10 cellular contexts compared by ENCODE assay signal in the genomic region with DNA sequence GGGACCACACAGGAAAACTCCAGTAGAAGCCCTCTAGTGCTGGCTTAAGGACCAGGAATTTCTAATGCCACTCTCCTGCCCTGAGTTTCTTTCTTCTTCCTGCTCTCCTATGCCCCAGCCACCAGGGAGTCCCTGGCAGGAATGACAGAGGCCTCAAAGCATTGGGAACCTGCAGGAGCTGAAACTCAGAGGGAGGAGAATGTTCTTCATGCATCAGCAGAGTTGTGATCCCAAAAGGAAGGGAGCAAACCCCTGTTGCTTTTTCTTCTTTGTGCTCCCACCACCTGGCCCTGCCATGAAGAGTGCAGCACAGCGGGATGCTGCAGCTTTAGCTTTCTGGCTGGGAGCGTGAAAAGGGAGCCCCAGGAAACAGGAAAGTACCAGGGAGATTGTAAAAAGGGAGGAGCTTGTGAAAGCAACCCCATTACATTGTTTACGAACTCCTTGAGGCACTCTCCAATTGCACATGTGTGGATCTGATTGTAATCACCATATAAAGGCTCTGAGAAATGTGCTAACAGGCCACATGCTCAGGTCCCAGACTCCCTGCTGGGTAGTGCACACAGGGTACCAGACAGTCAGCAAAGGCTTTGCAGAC. TPM values are rescaled to one million over a fixed set of nuclear protein-coding genes. Genes with fewer than 3 reads are reported as not detected.
DNase-seq lines count a peak whose midpoint lies in the region; ATAC-seq, FAIRE-seq and TF ChIP-seq lines count a peak whose summit lies in the region.
"Had no signal": no experiment of that assay in that cellular context is flagged by ENCODE, and none has a peak within 500 bp of the region (broad histone marks: within the 10 kb centered on the region; RNA-seq: fewer than 3 reads in every experiment).

No MANE protein-coding gene starts in this region.

- no peak for TF ChIP-seq CTCF in HepG2 (CRISPR knock-in tag; IDR thresholded peaks at IDR 0.05)
- TF ChIP-seq CTCF in right lobe of liver (IDR thresholded peaks at IDR 0.05) = no peak

- H3K4me3 ChIP-seq in HepG2 (replicated peaks in 1 of 3; ENCODE audit: insufficient read depth in 1 of 3, low read depth in 2 of 3, low read length in 3 of 3) = no peak overlapping the region
- H3K4me3 ChIP-seq in right lobe of liver = no peak overlapping the region
- H3K4me3 ChIP-seq: body of pancreas had no signal

- no peaks in the 10 kb centered on the region for H3K27me3 ChIP-seq in HepG2 (ENCODE audit: control insufficient read depth in 1 of 2, insufficient read depth in 2 of 2, low read length in 2 of 2)
- no peaks in the 10 kb centered on the region for H3K27me3 ChIP-seq in right lobe of liver
- H3K27me3 ChIP-seq: body of pancreas had no signal

- in situ Hi-C loops in HepG2 (cut with HindIII; ENCODE audit: extremely low pct_ligation_motif_present, low pct_unique_long_range_greater_than_20kb) = no loop called here

- H3K36me3 ChIP-seq in HepG2 (replicated peaks in 1 of 2; ENCODE audit: control insufficient read depth in 1 of 2, insufficient read depth in 2 of 2, low read length in 2 of 2) (no peaks in the 10 kb centered on the region), right lobe of liver (no peaks in the 10 kb centered on the region)

- intact Hi-C loops in HepG2 (cut with micrococcal nuclease; ENCODE audit: unreplicated experiment) (no loop called here), right lobe of liver (cut with DNase I) (no loop called here)

- H3K9me3 ChIP-seq in HepG2 (ENCODE audit: low read length) (no peaks in the 10 kb centered on the region), right lobe of liver (no peaks in the 10 kb centered on the region)
- H3K9me3 ChIP-seq: body of pancreas had no signal

- CTCF ChIA-PET in HepG2 (lab: Yijun Ruan, JAX; ENCODE audit: low intra/inter-chr PET ratio, low total read pairs) = no interaction called here

- no peak for TF ChIP-seq EP300 in HepG2 (IDR thresholded peaks at IDR 0.05; ENCODE audit: low read depth in 2 of 2, low read length in 2 of 2)
- TF ChIP-seq EP300 in HepG2 (CRISPR knock-in tag; IDR thresholded peaks at IDR 0.05; ENCODE audit: borderline replicate concordance) = no peak

- FAIRE-seq in HepG2 (lab: Jason Lieb, UNC) = no peak

- no peaks in the 10 kb centered on the region for H4K20me1 ChIP-seq in HepG2 (ENCODE audit: insufficient read depth, low read length)

- ATAC-seq in HepG2 = peak; percentile 56
- no peak for ATAC-seq in right lobe of liver
- ATAC-seq in GM19463 (IDR thresholded peaks at IDR 0.05; ENCODE audit: unreplicated experiment) = no peak
- ATAC-seq in activated CD4-positive, CD25-positive, alpha-beta regulatory T cell treated with anti-CD3 and anti-CD28 coated beads, Interleukin-2, amount 50 U/mL, for 24 hours = no peak
- ATAC-seq in HG03442 (IDR thresholded peaks at IDR 0.05; ENCODE audit: unreplicated experiment) = no peak
- ATAC-seq: body of pancreas had no signal

- H3K79me2 ChIP-seq in HepG2 (ENCODE audit: insufficient read depth, low read length) = no peaks in the 10 kb centered on the region

- TF ChIP-seq RAD21 in HepG2 (CRISPR knock-in tag; IDR thresholded peaks at IDR 0.05) = no peak

- H3K4me1 ChIP-seq in HepG2 (ENCODE audit: insufficient read depth, low read length) = peaks cover 12% of the 10 kb centered on the region
- H3K4me1 ChIP-seq in right lobe of liver = no peaks in the 10 kb centered on the region

- H3K27ac ChIP-seq in HepG2 (ENCODE audit: extremely low read length, insufficient read depth, low read length) = no peak overlapping the region
- H3K27ac ChIP-seq in right lobe of liver = no peak overlapping the region
- H3K27ac ChIP-seq: body of pancreas had no signal

- no peak for TF ChIP-seq POLR2A in HepG2 (IDR thresholded peaks at IDR 0.05; ENCODE audit: insufficient read depth in 1 of 2, low read depth in 2 of 2, low read length in 2 of 2)
- no peak for TF ChIP-seq POLR2A in right lobe of liver (IDR thresholded peaks at IDR 0.05)

- no peak overlapping the region for H3K4me2 ChIP-seq in HepG2 (ENCODE audit: low read depth, low read length)

- 35% methylated on average over 3 of the region's 3 CpGs for WGBS in HepG2 (ENCODE audit: low lambda C conversion rate)
- 78% methylated on average over 2 of the region's 3 CpGs for WGBS in right lobe of liver (ENCODE audit: insufficient coverage, low coverage, low lambda C conversion rate, missing lambda C conversion rate)

- POLR2A ChIA-PET in HepG2 (lab: Yijun Ruan, JAX) = no interaction called here

- H3K9ac ChIP-seq in HepG2 (ENCODE audit: insufficient read depth, low read depth, low read length) = no peak overlapping the region

- peak; percentile 25 for DNase-seq in HepG2 (ENCODE audit: low spot score)
- no peak for DNase-seq in right lobe of liver
- peak; percentile 100 for DNase-seq in NCI-H69 (lab: John Stamatoyannopoulos, UW)
- peak; percentile 41 for DNase-seq in fibroblast of peridontal ligament (ENCODE audit: extremely low read depth)
- no peak for DNase-seq in SIG-M5 (lab: John Stamatoyannopoulos, UW)
- DNase-seq: activated CD4-positive, alpha-beta T cell treated with anti-CD3 and anti-CD28 coated beads, Interleukin-2, amount 50 U/mL, for 48 hours; body of pancreas had no signal

- no peak overlapping the region for H2AFZ ChIP-seq in HepG2 (ENCODE audit: low read length)

- no TSS peak for BruUV-seq in HepG2 (replicated peaks; lab: Mats Ljungman, UMichigan)

TF ChIP-seq in HepG2, 621 proteins besides CTCF, POLR2A, EP300 and RAD21:
- TF ChIP-seq ZNF772 (CRISPR knock-in tag; IDR thresholded peaks at IDR 0.05) (no peak), ZNF460 (CRISPR knock-in tag; IDR thresholded peaks at IDR 0.05; ENCODE audit: borderline replicate concordance) (no peak), ZNF891 (CRISPR knock-in tag; IDR thresholded peaks at IDR 0.05) (no peak)

RNA-seq across cellular contexts. Expression of a gene that starts 34.7 kb away (rescaled TPM):
- total RNA-seq in HepG2 (2016; rRNA removed; fragmentation: Illumina TruSeq; extraction: Trizol) (119 and 188 TPM in 2 replicates), right lobe of liver (10 to 100 TPM; 56.9 to 86.9 (median 63.4) TPM)
- 32.5 and 44.9 TPM in 2 replicates for total RNA-seq in HepG2 (2016; cell fraction: cytosol; rRNA removed; fragmentation: Illumina TruSeq; extraction: Trizol; ENCODE audit: low read depth)
- 120 and 187 TPM in 2 replicates for total RNA-seq in HepG2 (2016; cell fraction: insoluble cytoplasmic fraction; rRNA removed; fragmentation: Illumina TruSeq; extraction: Trizol)
- total RNA-seq in HepG2 (2016; cell fraction: membrane; rRNA removed; fragmentation: Illumina TruSeq; extraction: Trizol) = 119 and 132 TPM in 2 replicates
- 70.0 and 93.2 TPM in 2 replicates for total RNA-seq in HepG2 (2016; cell fraction: nucleus; rRNA removed; fragmentation: Illumina TruSeq; extraction: Trizol)
- polyA plus RNA-seq in HepG2 (2011; rRNA removed) = 436 and 468 TPM in 2 replicates
- polyA plus RNA-seq in HepG2 (2011; cell fraction: cytosol; rRNA removed) = 445 and 560 TPM in 2 replicates
- 139 and 210 TPM in 2 replicates for polyA plus RNA-seq in HepG2 (2011; cell fraction: nucleus; rRNA removed)
- polyA plus RNA-seq in HepG2 (2012) = 286 and 329 TPM in 2 replicates
- polyA plus RNA-seq in HepG2 (2016; cell fraction: cytosol; fragmentation: Illumina TruSeq; extraction: Trizol; ENCODE audit: low read depth) = 115 and 137 TPM in 2 replicates
- 594 and 645 TPM in 2 replicates for polyA plus RNA-seq in HepG2 (2016; cell fraction: insoluble cytoplasmic fraction; fragmentation: Illumina TruSeq; extraction: Trizol; ENCODE audit: low read depth)
- polyA plus RNA-seq in HepG2 (2016; cell fraction: membrane; fragmentation: Illumina TruSeq; extraction: Trizol; ENCODE audit: low read depth) = 321 and 333 TPM in 2 replicates
- 249 and 270 TPM in 2 replicates for polyA plus RNA-seq in HepG2 (2016; cell fraction: nucleus; fragmentation: Illumina TruSeq; extraction: Trizol; ENCODE audit: insufficient read depth, low read depth)
- 241 and 466 TPM in 2 replicates for polyA minus RNA-seq in HepG2 (2011; rRNA and poly(A)+ RNA removed; ENCODE audit: low replicate concordance)
- polyA minus RNA-seq in HepG2 (2011; cell fraction: cytosol; rRNA and poly(A)+ RNA removed) = 119 and 130 TPM in 2 replicates
- 63.7 and 102 TPM in 2 replicates for polyA minus RNA-seq in HepG2 (2011; cell fraction: nucleus; rRNA and poly(A)+ RNA removed)

RNA-seq across cellular contexts. Expression of a gene that starts 39.1 kb away (rescaled TPM):
- total RNA-seq in HepG2 (2016; rRNA removed; fragmentation: Illumina TruSeq; extraction: Trizol) (62.7 and 74.0 TPM in 2 replicates), right lobe of liver (10 to 100 TPM; 40.8 to 53.5 (median 43.4) TPM)
- 27.0 and 31.9 TPM in 2 replicates for total RNA-seq in HepG2 (2016; cell fraction: cytosol; rRNA removed; fragmentation: Illumina TruSeq; extraction: Trizol; ENCODE audit: low read depth)
- total RNA-seq in HepG2 (2016; cell fraction: insoluble cytoplasmic fraction; rRNA removed; fragmentation: Illumina TruSeq; extraction: Trizol) = 67.3 and 70.8 TPM in 2 replicates
- total RNA-seq in HepG2 (2016; cell fraction: membrane; rRNA removed; fragmentation: Illumina TruSeq; extraction: Trizol) = 34.0 and 35.0 TPM in 2 replicates
- total RNA-seq in HepG2 (2016; cell fraction: nucleus; rRNA removed; fragmentation: Illumina TruSeq; extraction: Trizol) = 57.9 and 59.7 TPM in 2 replicates
- polyA plus RNA-seq in HepG2 (2011; rRNA removed) = 22.9 and 31.9 TPM in 2 replicates
- 24.0 and 30.9 TPM in 2 replicates for polyA plus RNA-seq in HepG2 (2011; cell fraction: cytosol; rRNA removed)
- 94.8 and 100 TPM in 2 replicates for polyA plus RNA-seq in HepG2 (2011; cell fraction: nucleus; rRNA removed)
- 82.3 and 83.4 TPM in 2 replicates for polyA plus RNA-seq in HepG2 (2012)
- polyA plus RNA-seq in HepG2 (2016; cell fraction: cytosol; fragmentation: Illumina TruSeq; extraction: Trizol; ENCODE audit: low read depth) = 54.9 and 58.8 TPM in 2 replicates
- polyA plus RNA-seq in HepG2 (2016; cell fraction: insoluble cytoplasmic fraction; fragmentation: Illumina TruSeq; extraction: Trizol; ENCODE audit: low read depth) = 139 and 153 TPM in 2 replicates
- 55.7 and 56.7 TPM in 2 replicates for polyA plus RNA-seq in HepG2 (2016; cell fraction: membrane; fragmentation: Illumina TruSeq; extraction: Trizol; ENCODE audit: low read depth)
- 105 and 116 TPM in 2 replicates for polyA plus RNA-seq in HepG2 (2016; cell fraction: nucleus; fragmentation: Illumina TruSeq; extraction: Trizol; ENCODE audit: insufficient read depth, low read depth)
- polyA minus RNA-seq in HepG2 (2011; rRNA and poly(A)+ RNA removed; ENCODE audit: low replicate concordance) = 23.6 and 36.6 TPM in 2 replicates
- polyA minus RNA-seq in HepG2 (2011; cell fraction: cytosol; rRNA and poly(A)+ RNA removed) = 11.3 and 16.5 TPM in 2 replicates
- polyA minus RNA-seq in HepG2 (2011; cell fraction: nucleus; rRNA and poly(A)+ RNA removed) = 149 and 165 TPM in 2 replicates

Comparison
In these comparisons a context has a peak if more than half of its experiments do, and no peak if none do; other contexts are left out.
1. DNase-seq: peak in HepG2 (single experiment), NCI-H69 (single experiment) and fibroblast of peridontal ligament (single experiment); none in right lobe of liver (0 of 3) and SIG-M5 (single experiment).